Comparison of ENCODE assay signal across 2 cellular contexts in the genomic region with DNA sequence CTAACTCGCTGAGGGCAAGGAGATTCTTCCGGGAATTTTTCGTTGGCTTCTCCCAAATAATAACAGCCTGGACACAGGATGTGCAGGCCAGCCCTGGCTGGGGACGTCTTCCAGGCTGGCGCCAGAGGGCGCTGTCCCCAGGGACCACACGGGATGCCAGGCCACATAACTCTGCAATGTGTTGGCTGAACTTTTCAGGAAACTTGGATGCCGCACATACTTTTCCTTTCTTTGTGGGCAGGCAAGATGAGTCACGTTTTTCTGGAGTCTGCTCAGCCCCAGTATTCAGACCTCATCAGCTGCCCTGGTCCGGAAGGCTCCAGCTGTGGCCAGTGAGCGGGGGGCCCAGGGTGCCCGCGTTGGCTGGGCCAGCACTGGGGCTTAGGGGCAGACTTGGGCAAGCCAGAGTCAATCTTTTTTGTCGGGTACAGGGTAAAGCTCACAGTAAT.
A peak's percentile ranks its signal among the peaks of the same experiment; 100 is the strongest.
TF ChIP-seq lines count a peak whose summit lies in the region.

No MANE protein-coding gene starts in this region.

TF ChIP-seq in GM23338, 12 proteins besides CTCF, POLR2A, EP300 and RAD21:
- TF ChIP-seq EZH2phosphoT487 (IDR thresholded peaks at IDR 0.05; ENCODE audit: unreplicated experiment) (no peak), STAT1 (IDR thresholded peaks at IDR 0.05; ENCODE audit: unreplicated experiment) (no peak), CREB1 (CRISPR knock-in tag; IDR thresholded peaks at IDR 0.05; ENCODE audit: low read depth) (peak; percentile 46)
- TF ChIP-seq, protein P1, sequence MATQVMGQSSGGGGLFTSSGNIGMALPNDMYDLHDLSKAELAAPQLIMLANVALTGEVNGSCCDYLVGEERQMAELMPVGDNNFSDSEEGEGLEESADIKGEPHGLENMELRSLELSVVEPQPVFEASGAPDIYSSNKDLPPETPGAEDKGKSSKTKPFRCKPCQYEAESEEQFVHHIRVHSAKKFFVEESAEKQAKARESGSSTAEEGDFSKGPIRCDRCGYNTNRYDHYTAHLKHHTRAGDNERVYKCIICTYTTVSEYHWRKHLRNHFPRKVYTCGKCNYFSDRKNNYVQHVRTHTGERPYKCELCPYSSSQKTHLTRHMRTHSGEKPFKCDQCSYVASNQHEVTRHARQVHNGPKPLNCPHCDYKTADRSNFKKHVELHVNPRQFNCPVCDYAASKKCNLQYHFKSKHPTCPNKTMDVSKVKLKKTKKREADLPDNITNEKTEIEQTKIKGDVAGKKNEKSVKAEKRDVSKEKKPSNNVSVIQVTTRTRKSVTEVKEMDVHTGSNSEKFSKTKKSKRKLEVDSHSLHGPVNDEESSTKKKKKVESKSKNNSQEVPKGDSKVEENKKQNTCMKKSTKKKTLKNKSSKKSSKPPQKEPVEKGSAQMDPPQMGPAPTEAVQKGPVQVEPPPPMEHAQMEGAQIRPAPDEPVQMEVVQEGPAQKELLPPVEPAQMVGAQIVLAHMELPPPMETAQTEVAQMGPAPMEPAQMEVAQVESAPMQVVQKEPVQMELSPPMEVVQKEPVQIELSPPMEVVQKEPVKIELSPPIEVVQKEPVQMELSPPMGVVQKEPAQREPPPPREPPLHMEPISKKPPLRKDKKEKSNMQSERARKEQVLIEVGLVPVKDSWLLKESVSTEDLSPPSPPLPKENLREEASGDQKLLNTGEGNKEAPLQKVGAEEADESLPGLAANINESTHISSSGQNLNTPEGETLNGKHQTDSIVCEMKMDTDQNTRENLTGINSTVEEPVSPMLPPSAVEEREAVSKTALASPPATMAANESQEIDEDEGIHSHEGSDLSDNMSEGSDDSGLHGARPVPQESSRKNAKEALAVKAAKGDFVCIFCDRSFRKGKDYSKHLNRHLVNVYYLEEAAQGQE (IDR thresholded peaks at IDR 0.05; ENCODE audit: unreplicated experiment): no peak
TF ChIP-seq in GM23338: peak in this region for 1.

TF ChIP-seq in endothelial cell of umbilical vein, 7 proteins besides CTCF, POLR2A, EP300 and RAD21:
- TF ChIP-seq GATA2 (IDR thresholded peaks at IDR 0.05; ENCODE audit: insufficient read depth, insufficient read length, low read depth, low read length) (peak; percentile 32), FOS (IDR thresholded peaks at IDR 0.05; ENCODE audit: borderline replicate concordance, insufficient read depth, low read length) (peak; percentile 97), EZH2 (IDR thresholded peaks at IDR 0.05; ENCODE audit: borderline replicate concordance, low read depth, low read length, severe bottlenecking) (no peak), JUN (IDR thresholded peaks at IDR 0.05; ENCODE audit: borderline replicate concordance, insufficient read depth, insufficient read length, low read depth) (peak; percentile 98), POLR2AphosphoS5 (IDR thresholded peaks at IDR 0.05; ENCODE audit: insufficient read depth, low read depth, low read length) (peak; percentile 99), MYC (IDR thresholded peaks at IDR 0.05; ENCODE audit: low read depth, low read length) (no peak)
- TF ChIP-seq, protein P2, sequence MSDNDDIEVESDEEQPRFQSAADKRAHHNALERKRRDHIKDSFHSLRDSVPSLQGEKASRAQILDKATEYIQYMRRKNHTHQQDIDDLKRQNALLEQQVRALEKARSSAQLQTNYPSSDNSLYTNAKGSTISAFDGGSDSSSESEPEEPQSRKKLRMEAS (IDR thresholded peaks at IDR 0.05; ENCODE audit: insufficient read depth, insufficient read length): no peak
